16 cellular contexts compared by ENCODE assay signal in genomic region chr9:104903609-104904008, GRCh38. TPM values are rescaled to one million over a fixed set of nuclear protein-coding genes. Genes with fewer than 3 reads are reported as not detected.
A peak's percentile ranks its signal among the peaks of the same experiment; 100 is the strongest.
DNase-seq lines count a peak whose midpoint lies in the region; ATAC-seq and TF ChIP-seq lines count a peak whose summit lies in the region.
"Had no signal": no experiment of that assay in that cellular context is flagged by ENCODE, and none has a peak within 500 bp of the region (broad histone marks: within the 10 kb centered on the region; RNA-seq: fewer than 3 reads in every experiment).

No MANE protein-coding gene starts in this region.

- DNase-seq in ELR (ENCODE audit: low read depth) (peak; percentile 78), SK-N-DZ (ENCODE audit: low spot score) (peak; percentile 20), fibroblast of the aortic adventitia (ENCODE audit: low read depth) (peak; percentile 42), non-pigmented ciliary epithelial cell (ENCODE audit: low read depth) (peak; percentile 70), NCI-H146 treated with DMSO at 0.1 percent for 48 hours (lab: John Stamatoyannopoulos, UW; ENCODE audit: unreplicated experiment) (no peak)
- DNase-seq: activated CD4-positive, CD25-positive, alpha-beta regulatory T cell; amniotic stem cell; left cardiac atrium; NCI-H187 treated with DMSO at 0.1 percent for 48 hours; NCI-H748 treated with DMSO at 0.1 percent for 48 hours; Peyer's patch; T-helper 1 cell had no signal

- ATAC-seq in GM21390 (IDR thresholded peaks at IDR 0.05; ENCODE audit: unreplicated experiment) (no peak), GM21526 (IDR thresholded peaks at IDR 0.05; ENCODE audit: low FRiP score, unreplicated experiment) (no peak), HG02870 (IDR thresholded peaks at IDR 0.05; ENCODE audit: unreplicated experiment) (no peak)

- no peak overlapping the region for H3K4me3 ChIP-seq in fibroblast of the aortic adventitia (ENCODE audit: low read depth, low read length)
- H3K4me3 ChIP-seq: coronary artery had no signal

- TF ChIP-seq CTCF in fibroblast of the aortic adventitia (IDR thresholded peaks at IDR 0.05; ENCODE audit: insufficient read depth, low read length), result no peak

RNA-seq across cellular contexts. Expression of gene ABCA1, which starts 24.3 kb away (rescaled TPM):
- 3.8 and 5.6 TPM in 2 replicates for polyA plus RNA-seq in SK-N-DZ (2014; cell fraction: cytosol; rRNA removed)
- polyA plus RNA-seq in SK-N-DZ (2014; cell fraction: nucleus; rRNA removed), result 6.6 and 10.4 TPM in 2 replicates
- 40.1 and 45.0 TPM in 2 replicates for total RNA-seq in fibroblast of the aortic adventitia (ENCODE audit: low replicate concordance)
